10 cellular contexts compared by ENCODE assay signal in genomic region chr11:114161486-114162250, GRCh38.
A peak's percentile ranks its signal among the peaks of the same experiment; 100 is the strongest.
DNase-seq lines count a peak whose midpoint lies in the region; ATAC-seq and TF ChIP-seq lines count a peak whose summit lies in the region.
"Had no signal": no experiment of that assay in that cellular context is flagged by ENCODE, and none has a peak within 500 bp of the region (broad histone marks: within the 10 kb centered on the region; RNA-seq: fewer than 3 reads in every experiment).

No MANE protein-coding gene starts in this region.

- H3K36me3 Mint-ChIP-seq in activated CD4-positive, alpha-beta memory T cell treated with anti-CD3 and anti-CD28 coated beads, Interleukin-2, amount 10 ng/mL, durations not matched to agents 7 days and 5 days (ENCODE audit: low read depth), result peaks cover 21% of the 10 kb centered on the region
- H3K36me3 Mint-ChIP-seq in activated CD4-positive, alpha-beta memory T cell treated with anti-CD3 and anti-CD28 coated beads for 36 hours, result no peaks in the 10 kb centered on the region
- H3K36me3 Mint-ChIP-seq in chondrocyte (ENCODE audit: low read depth) (peaks cover 8% of the 10 kb centered on the region), nephron (ENCODE audit: low read depth) (no peaks in the 10 kb centered on the region)

- no peaks in the 10 kb centered on the region for H3K36me3 ChIP-seq in thymus (ENCODE audit: control insufficient read depth, insufficient read depth)

- POLR2A ChIA-PET in activated CD4-positive, alpha-beta memory T cell treated with anti-CD3 and anti-CD28 coated beads, Interleukin-2, amount 10 ng/mL, durations not matched to agents 7 days and 5 days (lab: Charles Lee), result interaction anchor here (0.9 to 2.7 kb wide), 5 partner anchors 11 to 54 kb away, joined by 3 to 17 read pairs (median 5); no protein-coding TSS in a partner anchor
- POLR2A ChIA-PET in activated CD4-positive, alpha-beta memory T cell treated with anti-CD3 and anti-CD28 coated beads for 36 hours (lab: Charles Lee), result no interaction called here

- no peaks in the 10 kb centered on the region for H3K27me3 ChIP-seq in thymus (ENCODE audit: control insufficient read depth, insufficient read depth)

- no peaks in the 10 kb centered on the region for H3K9me3 ChIP-seq in thymus (ENCODE audit: control insufficient read depth)

- no peak overlapping the region for H3K4me3 ChIP-seq in thymus (ENCODE audit: low read length)

- WGBS in thymus, result 98% methylated on average over 9 of the region's 9 CpGs

- peak overlapping the region; percentile 47 for H3K27ac Mint-ChIP-seq in activated CD4-positive, alpha-beta memory T cell treated with anti-CD3 and anti-CD28 coated beads, Interleukin-2, amount 10 ng/mL, durations not matched to agents 7 days and 5 days
- H3K27ac Mint-ChIP-seq in activated CD4-positive, alpha-beta memory T cell treated with anti-CD3 and anti-CD28 coated beads for 36 hours, result no peak overlapping the region
- H3K27ac Mint-ChIP-seq in chondrocyte (ENCODE audit: unreplicated experiment) (peak overlapping the region; percentile 98), nephron (peak overlapping the region; percentile 39 to 71 (median 65))

- peaks cover 70% of the 10 kb centered on the region for H3K4me1 ChIP-seq in thymus (ENCODE audit: control insufficient read depth, insufficient read depth, low read length)

- peaks cover 64% of the 10 kb centered on the region for H3K4me1 Mint-ChIP-seq in activated CD4-positive, alpha-beta memory T cell treated with anti-CD3 and anti-CD28 coated beads, Interleukin-2, amount 10 ng/mL, durations not matched to agents 7 days and 5 days
- peaks cover 59% of the 10 kb centered on the region for H3K4me1 Mint-ChIP-seq in activated CD4-positive, alpha-beta memory T cell treated with anti-CD3 and anti-CD28 coated beads for 36 hours (ENCODE audit: low read depth)
- H3K4me1 Mint-ChIP-seq in chondrocyte (ENCODE audit: low read depth) (peaks cover 92% of the 10 kb centered on the region), nephron (peaks cover 85% of the 10 kb centered on the region)

- peaks cover 3% of the 10 kb centered on the region for H3K27me3 Mint-ChIP-seq in activated CD4-positive, alpha-beta memory T cell treated with anti-CD3 and anti-CD28 coated beads, Interleukin-2, amount 10 ng/mL, durations not matched to agents 7 days and 5 days
- H3K27me3 Mint-ChIP-seq in activated CD4-positive, alpha-beta memory T cell treated with anti-CD3 and anti-CD28 coated beads for 36 hours, result no peaks in the 10 kb centered on the region
- H3K27me3 Mint-ChIP-seq in chondrocyte (ENCODE audit: low read depth) (no peaks in the 10 kb centered on the region), nephron (ENCODE audit: low read depth) (peaks cover 66% of the 10 kb centered on the region)

- no peak for DNase-seq in activated CD4-positive, alpha-beta memory T cell treated with anti-CD3 and anti-CD28 coated beads, Interleukin-2, amount 10 ng/mL, durations not matched to agents 7 days and 5 days
- DNase-seq in activated CD4-positive, alpha-beta memory T cell treated with anti-CD3 and anti-CD28 coated beads for 36 hours, result no peak
- DNase-seq in chondrocyte (ENCODE audit: low spot score) (no peak), AG08395 (ENCODE audit: low spot score) (no peak), mucosa of gallbladder (ENCODE audit: low spot score) (no peak)
- DNase-seq: SW 1271 had no signal

- TF ChIP-seq CTCF in chondrocyte (IDR thresholded peaks at IDR 0.05) (no peak), nephron (IDR thresholded peaks at IDR 0.05; ENCODE audit: unreplicated experiment in 3 of 3) (no peak)

- no peak overlapping the region for H3K4me3 Mint-ChIP-seq in activated CD4-positive, alpha-beta memory T cell treated with anti-CD3 and anti-CD28 coated beads, Interleukin-2, amount 10 ng/mL, durations not matched to agents 7 days and 5 days
- H3K4me3 Mint-ChIP-seq in activated CD4-positive, alpha-beta memory T cell treated with anti-CD3 and anti-CD28 coated beads for 36 hours, result no peak overlapping the region
- peak overlapping the region; percentile 5 for H3K4me3 Mint-ChIP-seq in chondrocyte (ENCODE audit: unreplicated experiment)
- peak overlapping the region in 2 of 3 experiments; percentile 22 to 41 for H3K4me3 Mint-ChIP-seq in nephron
- H3K4me3 Mint-ChIP-seq: neural crest cell had no signal

- ATAC-seq in GM21447 (IDR thresholded peaks at IDR 0.05; ENCODE audit: unreplicated experiment), result no peak

- intact Hi-C loops in activated CD4-positive, alpha-beta memory T cell treated with anti-CD3 and anti-CD28 coated beads for 36 hours (cut with micrococcal nuclease), result loop anchor here (5.0 kb wide), 3 partner anchors 79 to 241 kb away; partner anchors contain the start of genes C11orf71 and RBM7

- CTCF ChIA-PET in activated CD4-positive, alpha-beta memory T cell treated with anti-CD3 and anti-CD28 coated beads, Interleukin-2, amount 10 ng/mL, durations not matched to agents 7 days and 5 days (lab: Charles Lee), result interaction anchor here (3.1 kb wide), 1 partner anchor 100 kb away, joined by 23 read pairs; no protein-coding TSS in a partner anchor
- CTCF ChIA-PET in activated CD4-positive, alpha-beta memory T cell treated with anti-CD3 and anti-CD28 coated beads for 36 hours (lab: Charles Lee), result interaction anchor here (1.1 kb wide), 1 partner anchor 19 kb away, joined by 3 read pairs; no protein-coding TSS in a partner anchor

- H3K27ac ChIP-seq in thymus (ENCODE audit: low read depth), result peak overlapping the region; percentile 77

- H3K9me3 Mint-ChIP-seq in activated CD4-positive, alpha-beta memory T cell treated with anti-CD3 and anti-CD28 coated beads, Interleukin-2, amount 10 ng/mL, durations not matched to agents 7 days and 5 days, result no peaks in the 10 kb centered on the region
- H3K9me3 Mint-ChIP-seq in activated CD4-positive, alpha-beta memory T cell treated with anti-CD3 and anti-CD28 coated beads for 36 hours, result no peaks in the 10 kb centered on the region
- no peaks in the 10 kb centered on the region for H3K9me3 Mint-ChIP-seq in chondrocyte (ENCODE audit: low read depth)
- H3K9me3 Mint-ChIP-seq in nephron, result no peaks in the 10 kb centered on the region
- H3K9me3 Mint-ChIP-seq: neural crest cell had no signal

Comparison
In these comparisons a context has a peak if more than half of its experiments do, and no peak if none do; other contexts are left out.
1. H3K4me3 Mint-ChIP-seq: peak in chondrocyte (single experiment) and nephron (2 of 3); none in activated CD4-positive, alpha-beta memory T cell treated with anti-CD3 and anti-CD28 coated beads, Interleukin-2, amount 10 ng/mL, durations not matched to agents 7 days and 5 days (single experiment) and activated CD4-positive, alpha-beta memory T cell treated with anti-CD3 and anti-CD28 coated beads for 36 hours (single experiment).